In the genomic region with DNA sequence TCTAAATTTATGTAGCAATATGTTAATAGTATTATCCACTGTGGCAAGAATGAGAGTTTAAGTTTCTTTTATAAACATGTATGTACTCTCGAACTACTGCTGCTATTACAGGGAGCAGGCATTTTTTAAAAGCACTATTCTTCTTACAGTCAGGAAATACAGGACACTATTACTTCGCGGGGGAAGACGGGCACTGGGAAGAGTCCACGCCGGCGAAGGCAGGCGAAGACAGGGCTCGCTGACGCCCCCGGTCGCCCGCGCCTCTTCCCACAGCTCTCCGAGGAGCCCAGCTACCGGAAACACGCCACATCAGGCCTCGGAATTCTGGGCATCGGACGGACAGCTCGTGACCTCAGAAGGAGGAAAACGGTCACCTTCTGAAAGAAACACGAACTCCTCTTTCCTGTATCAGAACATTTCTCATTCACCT, we compare ENCODE assay signal across 8 cellular contexts.
DNase-seq lines count a peak whose midpoint lies in the region; ATAC-seq and FAIRE-seq lines count a peak whose summit lies in the region.

No MANE protein-coding gene starts in this region.

- no peaks in the 10 kb centered on the region for H3K27me3 ChIP-seq in HUES48 (ENCODE audit: control insufficient read depth, insufficient read depth, low read length)

- no peaks in the 10 kb centered on the region for H3K9me3 ChIP-seq in HUES48 (ENCODE audit: control insufficient read depth, insufficient read depth, low read length)

- H3K9ac ChIP-seq in HUES48 (ENCODE audit: low read depth, low read length), result peak overlapping the region; percentile 84

- no peaks in the 10 kb centered on the region for H3K36me3 ChIP-seq in HUES48 (ENCODE audit: control insufficient read depth, insufficient read depth, low read length)

- H3K4me3 ChIP-seq in HUES48 (ENCODE audit: low read depth, low read length), result peak overlapping the region; percentile 92
- peak overlapping the region; percentile 54 to 70 (median 59) for H3K4me3 ChIP-seq in skin epidermis

- H3K4me1 ChIP-seq in HUES48 (ENCODE audit: control insufficient read depth, insufficient read depth, low read length), result no peaks in the 10 kb centered on the region

- H3K27ac ChIP-seq in HUES48 (ENCODE audit: low read depth, low read length) (peak overlapping the region; percentile 98), skin epidermis (peak overlapping the region; percentile 63 to 98 (median 95))

- peak; percentile 64 for FAIRE-seq in islet of Langerhans (lab: Jason Lieb, UNC)

- DNase-seq in DMS79 (lab: John Stamatoyannopoulos, UW) (peak; percentile 79), RKO (ENCODE audit: low spot score) (peak; percentile 92), cerebellar cortex (ENCODE audit: low spot score) (peak; percentile 90)
- no peak for DNase-seq in stimulated activated CD4-positive, alpha-beta T cell treated with anti-CD3 and anti-CD28 coated beads, Interleukin-4, amount 100 ng/mL, for 1 hour

- ATAC-seq in GM21390 (IDR thresholded peaks at IDR 0.05; ENCODE audit: unreplicated experiment), result peak; percentile 21
